ENCODE assay signal across 34 cellular contexts in the genomic region with DNA sequence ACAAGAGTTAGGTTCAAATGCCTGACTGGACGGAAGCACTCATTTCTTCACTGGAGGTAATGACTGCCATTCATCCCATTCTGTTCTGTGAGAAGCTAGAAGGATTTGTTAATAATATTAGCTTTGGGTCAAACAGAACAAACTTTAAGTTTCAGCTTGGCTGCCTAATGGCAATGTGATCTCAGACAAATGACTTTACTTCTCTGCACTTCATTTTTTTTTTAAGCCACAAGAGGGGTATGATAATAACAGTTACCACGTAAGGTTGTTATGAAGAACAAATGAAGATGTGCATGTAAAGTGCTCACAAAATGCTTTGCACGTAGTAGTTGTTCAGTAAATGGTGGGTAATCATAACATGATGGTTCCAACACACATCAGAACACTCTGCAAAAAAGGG.
"Had no signal": no experiment of that assay in that cellular context is flagged by ENCODE, and none has a peak within 500 bp of the region (broad histone marks: within the 10 kb centered on the region; RNA-seq: fewer than 3 reads in every experiment).

No MANE protein-coding gene starts in this region.

- H3K9me3 ChIP-seq: MG63 had no signal

- H3K4me2 ChIP-seq: KMS-11 had no signal

- H3K27ac ChIP-seq: KMS-11 had no signal

- H3K9ac ChIP-seq: KMS-11 had no signal

- H3K36me3 ChIP-seq: MG63 had no signal

- H3K4me3 ChIP-seq: MG63 had no signal

- DNase-seq: Karpas-422, Kasumi-1, MG63, MM.1S, MV-4-11, NCI-H1048, NCI-H1092, NCI-H1092 treated with DMSO at 0.1 percent for 48 hours, NCI-H1105, NCI-H1105 treated with DMSO at 0.1 percent for 48 hours, NCI-H1417, NCI-H1417 treated with DMSO at 0.1 percent for 48 hours, NCI-H1436, NCI-H1436 treated with DMSO at 0.1 percent for 48 hours, NCI-H146, NCI-H1694, NCI-H1694 treated with DMSO at 0.1 percent for 48 hours, NCI-H187, NCI-H187 treated with DMSO at 0.1 percent for 48 hours, NCI-H1930, NCI-H2029, NCI-H2029 treated with DMSO at 0.1 percent for 48 hours, NCI-H2081, NCI-H2081 treated with DMSO at 0.1 percent for 48 hours, NCI-H2107, NCI-H2171, NCI-H2171 treated with DMSO at 0.1 percent for 48 hours, NCI-H2227 treated with DMSO at 0.1 percent for 48 hours, NCI-H226, NCI-H345, NCI-H446, NCI-H446 treated with DMSO at 0.1 percent for 48 hours, NCI-H510A had no signal
